Comparison of ENCODE assay signal across 1 cellular context in the genomic region with DNA sequence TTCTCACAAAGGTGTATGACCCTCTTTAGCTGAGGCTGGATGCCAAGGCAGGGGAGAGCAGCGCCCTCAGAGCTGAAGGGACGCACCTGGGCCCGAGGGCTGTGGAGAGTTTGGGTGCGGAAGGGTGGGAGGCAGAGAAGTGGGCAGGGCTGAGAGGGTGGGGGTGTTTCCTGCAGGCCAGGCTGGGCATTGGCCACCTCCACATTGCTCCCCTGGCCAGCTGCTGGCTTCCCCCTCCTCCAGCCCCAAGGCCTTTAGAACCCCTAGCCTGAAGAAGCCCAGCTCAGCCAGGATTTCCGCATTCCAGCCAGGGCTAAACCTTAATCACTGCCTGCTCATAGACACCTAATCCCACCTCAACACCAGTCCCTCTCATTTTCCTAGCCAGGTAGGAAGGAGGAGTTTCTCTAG.
TF ChIP-seq lines count a peak whose summit lies in the region.

No MANE protein-coding gene starts in this region.

TF ChIP-seq in HCT116, 20 proteins besides CTCF, POLR2A, EP300 and RAD21 (continued from another document):
- TF ChIP-seq, protein P1, sequence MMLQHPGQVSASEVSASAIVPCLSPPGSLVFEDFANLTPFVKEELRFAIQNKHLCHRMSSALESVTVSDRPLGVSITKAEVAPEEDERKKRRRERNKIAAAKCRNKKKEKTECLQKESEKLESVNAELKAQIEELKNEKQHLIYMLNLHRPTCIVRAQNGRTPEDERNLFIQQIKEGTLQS (IDR thresholded peaks at IDR 0.05): no peak
- no peak for TF ChIP-seq POLR2AphosphoS5 (IDR thresholded peaks at IDR 0.05; ENCODE audit: low read depth, low read length)
- TF ChIP-seq CBX3 (IDR thresholded peaks at IDR 0.05; ENCODE audit: low read depth): no peak
- no peak for TF ChIP-seq ZFX (IDR thresholded peaks at IDR 0.05)
- TF ChIP-seq TCF7L2 (IDR thresholded peaks at IDR 0.05; ENCODE audit: borderline replicate concordance, extremely low read depth, insufficient read depth, insufficient read length): no peak
- TF ChIP-seq SRF (IDR thresholded peaks at IDR 0.05; ENCODE audit: low read depth): no peak
- no peak for TF ChIP-seq ZNF274 (IDR thresholded peaks at IDR 0.05; ENCODE audit: low read depth, low read length)
- TF ChIP-seq SP1 (IDR thresholded peaks at IDR 0.05; ENCODE audit: low read depth): no peak
- no peak for TF ChIP-seq CEBPB (IDR thresholded peaks at IDR 0.05; ENCODE audit: low read depth)
- TF ChIP-seq, protein P2, sequence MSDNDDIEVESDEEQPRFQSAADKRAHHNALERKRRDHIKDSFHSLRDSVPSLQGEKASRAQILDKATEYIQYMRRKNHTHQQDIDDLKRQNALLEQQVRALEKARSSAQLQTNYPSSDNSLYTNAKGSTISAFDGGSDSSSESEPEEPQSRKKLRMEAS (IDR thresholded peaks at IDR 0.05): no peak
- TF ChIP-seq EZH2 (IDR thresholded peaks at IDR 0.05): no peak
- no peak for TF ChIP-seq JUND (IDR thresholded peaks at IDR 0.05)
- no peak for TF ChIP-seq YY1 (IDR thresholded peaks at IDR 0.05; ENCODE audit: extremely low read depth, insufficient replicate concordance, low read depth, low read length)
- TF ChIP-seq, protein P3, sequence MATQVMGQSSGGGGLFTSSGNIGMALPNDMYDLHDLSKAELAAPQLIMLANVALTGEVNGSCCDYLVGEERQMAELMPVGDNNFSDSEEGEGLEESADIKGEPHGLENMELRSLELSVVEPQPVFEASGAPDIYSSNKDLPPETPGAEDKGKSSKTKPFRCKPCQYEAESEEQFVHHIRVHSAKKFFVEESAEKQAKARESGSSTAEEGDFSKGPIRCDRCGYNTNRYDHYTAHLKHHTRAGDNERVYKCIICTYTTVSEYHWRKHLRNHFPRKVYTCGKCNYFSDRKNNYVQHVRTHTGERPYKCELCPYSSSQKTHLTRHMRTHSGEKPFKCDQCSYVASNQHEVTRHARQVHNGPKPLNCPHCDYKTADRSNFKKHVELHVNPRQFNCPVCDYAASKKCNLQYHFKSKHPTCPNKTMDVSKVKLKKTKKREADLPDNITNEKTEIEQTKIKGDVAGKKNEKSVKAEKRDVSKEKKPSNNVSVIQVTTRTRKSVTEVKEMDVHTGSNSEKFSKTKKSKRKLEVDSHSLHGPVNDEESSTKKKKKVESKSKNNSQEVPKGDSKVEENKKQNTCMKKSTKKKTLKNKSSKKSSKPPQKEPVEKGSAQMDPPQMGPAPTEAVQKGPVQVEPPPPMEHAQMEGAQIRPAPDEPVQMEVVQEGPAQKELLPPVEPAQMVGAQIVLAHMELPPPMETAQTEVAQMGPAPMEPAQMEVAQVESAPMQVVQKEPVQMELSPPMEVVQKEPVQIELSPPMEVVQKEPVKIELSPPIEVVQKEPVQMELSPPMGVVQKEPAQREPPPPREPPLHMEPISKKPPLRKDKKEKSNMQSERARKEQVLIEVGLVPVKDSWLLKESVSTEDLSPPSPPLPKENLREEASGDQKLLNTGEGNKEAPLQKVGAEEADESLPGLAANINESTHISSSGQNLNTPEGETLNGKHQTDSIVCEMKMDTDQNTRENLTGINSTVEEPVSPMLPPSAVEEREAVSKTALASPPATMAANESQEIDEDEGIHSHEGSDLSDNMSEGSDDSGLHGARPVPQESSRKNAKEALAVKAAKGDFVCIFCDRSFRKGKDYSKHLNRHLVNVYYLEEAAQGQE (IDR thresholded peaks at IDR 0.05; ENCODE audit: low read depth): no peak
- TF ChIP-seq EZH2phosphoT487 (IDR thresholded peaks at IDR 0.05; ENCODE audit: borderline replicate concordance): no peak
- TF ChIP-seq ELF1 (IDR thresholded peaks at IDR 0.05; ENCODE audit: borderline replicate concordance, low read depth): no peak
- TF ChIP-seq SIN3A (IDR thresholded peaks at IDR 0.05; ENCODE audit: low read depth): no peak
